2 cellular contexts compared by ENCODE assay signal in the genomic region with DNA sequence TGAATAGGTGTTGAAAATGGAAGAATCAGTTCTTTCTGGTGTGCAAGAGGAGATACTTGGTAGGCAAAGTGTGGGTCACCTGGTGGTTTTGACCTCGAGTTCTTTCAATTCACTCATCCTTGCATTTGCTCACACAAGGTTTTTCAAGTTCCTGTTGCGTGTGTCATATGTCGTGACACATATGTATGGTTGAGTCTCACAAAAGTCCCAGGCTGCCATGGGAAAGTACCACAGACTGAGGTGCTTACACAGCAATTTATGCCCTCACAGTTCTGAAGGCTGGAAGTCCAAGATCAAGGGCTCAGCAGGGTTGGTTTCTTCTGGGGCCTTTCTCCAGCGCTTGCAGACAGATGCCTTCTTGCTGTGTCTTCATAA.
TF ChIP-seq lines count a peak whose summit lies in the region.

No MANE protein-coding gene starts in this region.

TF ChIP-seq in HepG2, 621 proteins besides CTCF, POLR2A, EP300 and RAD21 (continued from another document):
- TF ChIP-seq, protein P1, sequence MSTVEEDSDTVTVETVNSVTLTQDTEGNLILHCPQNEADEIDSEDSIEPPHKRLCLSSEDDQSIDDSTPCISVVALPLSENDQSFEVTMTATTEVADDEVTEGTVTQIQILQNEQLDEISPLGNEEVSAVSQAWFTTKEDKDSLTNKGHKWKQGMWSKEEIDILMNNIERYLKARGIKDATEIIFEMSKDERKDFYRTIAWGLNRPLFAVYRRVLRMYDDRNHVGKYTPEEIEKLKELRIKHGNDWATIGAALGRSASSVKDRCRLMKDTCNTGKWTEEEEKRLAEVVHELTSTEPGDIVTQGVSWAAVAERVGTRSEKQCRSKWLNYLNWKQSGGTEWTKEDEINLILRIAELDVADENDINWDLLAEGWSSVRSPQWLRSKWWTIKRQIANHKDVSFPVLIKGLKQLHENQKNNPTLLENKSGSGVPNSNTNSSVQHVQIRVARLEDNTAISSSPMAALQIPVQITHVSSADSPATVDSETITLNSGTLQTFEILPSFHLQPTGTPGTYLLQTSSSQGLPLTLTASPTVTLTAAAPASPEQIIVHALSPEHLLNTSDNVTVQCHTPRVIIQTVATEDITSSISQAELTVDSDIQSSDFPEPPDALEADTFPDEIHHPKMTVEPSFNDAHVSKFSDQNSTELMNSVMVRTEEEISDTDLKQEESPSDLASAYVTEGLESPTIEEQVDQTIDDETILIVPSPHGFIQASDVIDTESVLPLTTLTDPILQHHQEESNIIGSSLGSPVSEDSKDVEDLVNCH (CRISPR knock-in tag; IDR thresholded peaks at IDR 0.05), result no peak
- TF ChIP-seq MAFK (conservative IDR thresholded peaks at IDR 0.05 in 1 of 2, IDR thresholded peaks at IDR 0.05 in 1 of 2; ENCODE audit: low read length in 2 of 2), result peak; percentile 43 to 67

TF ChIP-seq in GM12878, 131 proteins besides CTCF, POLR2A, EP300 and RAD21 (continued from another document):
- TF ChIP-seq, protein P2, sequence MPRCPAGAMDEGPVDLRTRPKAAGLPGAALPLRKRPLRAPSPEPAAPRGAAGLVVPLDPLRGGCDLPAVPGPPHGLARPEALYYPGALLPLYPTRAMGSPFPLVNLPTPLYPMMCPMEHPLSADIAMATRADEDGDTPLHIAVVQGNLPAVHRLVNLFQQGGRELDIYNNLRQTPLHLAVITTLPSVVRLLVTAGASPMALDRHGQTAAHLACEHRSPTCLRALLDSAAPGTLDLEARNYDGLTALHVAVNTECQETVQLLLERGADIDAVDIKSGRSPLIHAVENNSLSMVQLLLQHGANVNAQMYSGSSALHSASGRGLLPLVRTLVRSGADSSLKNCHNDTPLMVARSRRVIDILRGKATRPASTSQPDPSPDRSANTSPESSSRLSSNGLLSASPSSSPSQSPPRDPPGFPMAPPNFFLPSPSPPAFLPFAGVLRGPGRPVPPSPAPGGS (IDR thresholded peaks at IDR 0.05; ENCODE audit: borderline replicate concordance, insufficient read depth, low read depth, low read length, poor library complexity, severe bottlenecking), result peak; percentile 55
- TF ChIP-seq, protein P3, sequence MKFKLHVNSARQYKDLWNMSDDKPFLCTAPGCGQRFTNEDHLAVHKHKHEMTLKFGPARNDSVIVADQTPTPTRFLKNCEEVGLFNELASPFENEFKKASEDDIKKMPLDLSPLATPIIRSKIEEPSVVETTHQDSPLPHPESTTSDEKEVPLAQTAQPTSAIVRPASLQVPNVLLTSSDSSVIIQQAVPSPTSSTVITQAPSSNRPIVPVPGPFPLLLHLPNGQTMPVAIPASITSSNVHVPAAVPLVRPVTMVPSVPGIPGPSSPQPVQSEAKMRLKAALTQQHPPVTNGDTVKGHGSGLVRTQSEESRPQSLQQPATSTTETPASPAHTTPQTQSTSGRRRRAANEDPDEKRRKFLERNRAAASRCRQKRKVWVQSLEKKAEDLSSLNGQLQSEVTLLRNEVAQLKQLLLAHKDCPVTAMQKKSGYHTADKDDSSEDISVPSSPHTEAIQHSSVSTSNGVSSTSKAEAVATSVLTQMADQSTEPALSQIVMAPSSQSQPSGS (IDR thresholded peaks at IDR 0.05; ENCODE audit: low read length), result peak; percentile 51; the same call in 1 of the 2 replicates
- TF ChIP-seq FOXM1 (IDR thresholded peaks at IDR 0.05; ENCODE audit: low read depth, low read length), result peak; percentile 68; the same call in 1 of the 2 replicates
- peak; percentile 61 for TF ChIP-seq RUNX3 (IDR thresholded peaks at IDR 0.05; ENCODE audit: low read length)
- peak; percentile 44; the same call in 1 of the 2 replicates for TF ChIP-seq NFIC (IDR thresholded peaks at IDR 0.05; ENCODE audit: low read depth, low read length)
- peak; percentile 28; the same call in 1 of the 2 replicates for TF ChIP-seq CBX5 (IDR thresholded peaks at IDR 0.05; ENCODE audit: low read depth)
